ENCODE assay signal across 7 cellular contexts in the genomic region with DNA sequence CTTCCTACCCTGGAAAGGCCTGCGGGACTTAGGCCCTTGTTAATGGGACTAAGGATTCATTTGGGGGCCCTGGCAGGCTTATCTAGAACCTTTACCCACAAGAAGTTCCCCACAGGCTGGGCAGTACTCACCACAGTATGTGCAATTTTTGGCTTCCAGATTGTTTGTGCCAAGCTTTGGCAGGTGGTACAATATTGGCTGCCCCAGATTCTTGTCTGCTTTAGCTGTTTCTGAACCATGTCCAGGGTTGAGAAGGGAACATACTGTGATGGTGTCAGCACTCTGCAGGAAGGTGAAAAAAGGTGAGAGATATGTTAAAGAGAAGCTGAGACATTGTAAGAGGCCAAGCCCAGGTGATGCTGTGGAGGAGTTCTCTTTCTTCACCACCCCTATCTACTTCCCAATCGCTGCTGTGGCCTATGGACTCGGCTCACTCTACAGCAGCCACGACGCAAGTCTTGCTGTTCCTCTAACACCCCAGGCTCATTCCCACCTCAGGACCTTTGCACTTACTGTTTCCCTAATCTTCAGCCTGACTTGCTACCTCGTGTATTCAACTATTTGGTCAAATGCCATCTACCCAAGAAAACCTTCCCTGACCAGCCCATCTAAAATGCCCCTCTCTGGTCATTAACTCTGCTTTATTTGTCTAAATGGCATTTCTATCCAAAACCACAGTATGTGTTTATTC. TPM values are rescaled to one million over a fixed set of nuclear protein-coding genes. Genes with fewer than 3 reads are reported as not detected.
"Had no signal": no experiment of that assay in that cellular context is flagged by ENCODE, and none has a peak within 500 bp of the region (broad histone marks: within the 10 kb centered on the region; RNA-seq: fewer than 3 reads in every experiment).

No MANE protein-coding gene starts in this region.

- H3K27ac Mint-ChIP-seq: activated CD4-positive, alpha-beta T cell treated with anti-CD3 and anti-CD28 coated beads for 36 hours; activated T-helper 17 cell treated with anti-CD3 and anti-CD28 coated beads, Interleukin-2, amount 50 U/mL, for 72 hours; memory B cell had no signal

- H3K27me3 Mint-ChIP-seq: activated CD4-positive, alpha-beta T cell treated with anti-CD3 and anti-CD28 coated beads for 36 hours; activated T-helper 17 cell treated with anti-CD3 and anti-CD28 coated beads, Interleukin-2, amount 50 U/mL, for 72 hours; memory B cell; naive thymus-derived CD8-positive, alpha-beta T cell had no signal

- H3K4me1 Mint-ChIP-seq: activated CD4-positive, alpha-beta T cell treated with anti-CD3 and anti-CD28 coated beads for 36 hours; activated T-helper 17 cell treated with anti-CD3 and anti-CD28 coated beads, Interleukin-2, amount 50 U/mL, for 72 hours; memory B cell; neural crest cell had no signal

- H3K9me3 Mint-ChIP-seq: activated T-cell treated with anti-CD3 and anti-CD28 coated beads, Interleukin-2, amount 50 U/mL, for 4 hours; activated T-helper 17 cell treated with anti-CD3 and anti-CD28 coated beads, Interleukin-2, amount 50 U/mL, for 72 hours; memory B cell; naive thymus-derived CD8-positive, alpha-beta T cell; neural crest cell had no signal

- H3K4me3 Mint-ChIP-seq: activated CD4-positive, alpha-beta T cell treated with anti-CD3 and anti-CD28 coated beads for 36 hours; activated T-cell treated with anti-CD3 and anti-CD28 coated beads, Interleukin-2, amount 50 U/mL, for 4 hours; activated T-helper 17 cell treated with anti-CD3 and anti-CD28 coated beads, Interleukin-2, amount 50 U/mL, for 72 hours; memory B cell; naive thymus-derived CD8-positive, alpha-beta T cell; neural crest cell had no signal

RNA-seq across cellular contexts. Expression of a gene that starts 9.2 kb away (rescaled TPM):
- total RNA-seq: dermis blood vessel endothelial cell had no signal
